In the genomic region with DNA sequence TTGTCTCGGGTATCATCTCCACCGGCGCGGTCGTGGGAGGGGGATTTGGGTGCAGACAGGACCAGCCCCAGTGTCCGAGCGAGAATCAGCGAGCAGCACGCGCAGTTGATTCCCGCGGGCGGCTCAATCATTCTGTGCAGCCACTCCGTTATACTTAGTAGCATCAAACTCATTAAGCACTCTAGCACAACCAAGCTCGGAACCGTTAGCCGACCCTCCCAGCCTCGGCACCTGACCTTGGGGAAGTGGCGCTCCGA, we compare ENCODE assay signal across 1 cellular context.
TF ChIP-seq lines count a peak whose summit lies in the region.

No MANE protein-coding gene starts in this region.

TF ChIP-seq in K562, 482 proteins besides CTCF, POLR2A, EP300 and RAD21 (continues in another document):
- TF ChIP-seq MIER1 (IDR thresholded peaks at IDR 0.05; ENCODE audit: low read depth) (no peak), ZNF583 (CRISPR knock-in tag; IDR thresholded peaks at IDR 0.05) (no peak), ZNF586 (CRISPR knock-in tag; conservative IDR thresholded peaks at IDR 0.05) (no peak), SFPQ (IDR thresholded peaks at IDR 0.05; ENCODE audit: low read depth, low read length) (no peak), SMARCC2 (IDR thresholded peaks at IDR 0.05; ENCODE audit: low read depth) (no peak), CHD4 (IDR thresholded peaks at IDR 0.05; ENCODE audit: insufficient read depth, insufficient replicate concordance, low read depth, low read length, poor library complexity, severe bottlenecking) (no peak), ZNF133 (CRISPR knock-in tag; IDR thresholded peaks at IDR 0.05) (no peak), TCF15 (CRISPR knock-in tag; IDR thresholded peaks at IDR 0.05) (no peak), XRCC4 (IDR thresholded peaks at IDR 0.05; ENCODE audit: extremely low read depth, insufficient read depth, insufficient read length) (no peak), CXXC5 (CRISPR knock-in tag; IDR thresholded peaks at IDR 0.05) (no peak), ZNF354B (CRISPR knock-in tag; IDR thresholded peaks at IDR 0.05) (no peak), TEAD4 (IDR thresholded peaks at IDR 0.05; ENCODE audit: low read length) (no peak), TEAD4 (CRISPR knock-in tag; IDR thresholded peaks at IDR 0.05; ENCODE audit: borderline replicate concordance) (no peak), NBN (IDR thresholded peaks at IDR 0.05; ENCODE audit: low read depth) (no peak), ZNF311 (CRISPR knock-in tag; IDR thresholded peaks at IDR 0.05) (no peak), ZNF146 (CRISPR knock-in tag; IDR thresholded peaks at IDR 0.05; ENCODE audit: unreplicated experiment) (peak; percentile 17), ZNF561 (CRISPR knock-in tag; conservative IDR thresholded peaks at IDR 0.05) (no peak), ZNF277 (CRISPR knock-in tag; IDR thresholded peaks at IDR 0.05; ENCODE audit: borderline replicate concordance) (no peak), TCF7 (IDR thresholded peaks at IDR 0.05; ENCODE audit: borderline replicate concordance) (peak; percentile 24; the same call in 1 of the 2 replicates), BHLHE40 (IDR thresholded peaks at IDR 0.05; ENCODE audit: low read length) (no peak), ARID2 (IDR thresholded peaks at IDR 0.05) (no peak), ZNF184 (CRISPR knock-in tag; IDR thresholded peaks at IDR 0.05) (no peak), TAF7 (tag; IDR thresholded peaks at IDR 0.05) (0 out of 2 replicates have a peak, but pooled peaks have one; percentile 21), NFIC (IDR thresholded peaks at IDR 0.05) (no peak), CBX5 (IDR thresholded peaks at IDR 0.05; ENCODE audit: borderline replicate concordance, low read depth) (no peak), CEBPG (CRISPR knock-in tag; IDR thresholded peaks at IDR 0.05) (no peak), CEBPG (tag; conservative IDR thresholded peaks at IDR 0.05 in 1 of 2, IDR thresholded peaks at IDR 0.05 in 1 of 2) (no peak), SPI1 (IDR thresholded peaks at IDR 0.05; ENCODE audit: borderline replicate concordance, low read depth, low read length) (no peak), HCFC1 (IDR thresholded peaks at IDR 0.05; ENCODE audit: low read depth, low read length) (no peak), ARID4B (CRISPR knock-in tag; IDR thresholded peaks at IDR 0.05) (0 out of 2 replicates have a peak, but pooled peaks have one; percentile 32), ZNF263 (CRISPR knock-in tag; IDR thresholded peaks at IDR 0.05; ENCODE audit: borderline replicate concordance) (no peak), WHSC1 (IDR thresholded peaks at IDR 0.05; ENCODE audit: low read length) (no peak), TARDBP (IDR thresholded peaks at IDR 0.05) (no peak)
- TF ChIP-seq, protein P1, sequence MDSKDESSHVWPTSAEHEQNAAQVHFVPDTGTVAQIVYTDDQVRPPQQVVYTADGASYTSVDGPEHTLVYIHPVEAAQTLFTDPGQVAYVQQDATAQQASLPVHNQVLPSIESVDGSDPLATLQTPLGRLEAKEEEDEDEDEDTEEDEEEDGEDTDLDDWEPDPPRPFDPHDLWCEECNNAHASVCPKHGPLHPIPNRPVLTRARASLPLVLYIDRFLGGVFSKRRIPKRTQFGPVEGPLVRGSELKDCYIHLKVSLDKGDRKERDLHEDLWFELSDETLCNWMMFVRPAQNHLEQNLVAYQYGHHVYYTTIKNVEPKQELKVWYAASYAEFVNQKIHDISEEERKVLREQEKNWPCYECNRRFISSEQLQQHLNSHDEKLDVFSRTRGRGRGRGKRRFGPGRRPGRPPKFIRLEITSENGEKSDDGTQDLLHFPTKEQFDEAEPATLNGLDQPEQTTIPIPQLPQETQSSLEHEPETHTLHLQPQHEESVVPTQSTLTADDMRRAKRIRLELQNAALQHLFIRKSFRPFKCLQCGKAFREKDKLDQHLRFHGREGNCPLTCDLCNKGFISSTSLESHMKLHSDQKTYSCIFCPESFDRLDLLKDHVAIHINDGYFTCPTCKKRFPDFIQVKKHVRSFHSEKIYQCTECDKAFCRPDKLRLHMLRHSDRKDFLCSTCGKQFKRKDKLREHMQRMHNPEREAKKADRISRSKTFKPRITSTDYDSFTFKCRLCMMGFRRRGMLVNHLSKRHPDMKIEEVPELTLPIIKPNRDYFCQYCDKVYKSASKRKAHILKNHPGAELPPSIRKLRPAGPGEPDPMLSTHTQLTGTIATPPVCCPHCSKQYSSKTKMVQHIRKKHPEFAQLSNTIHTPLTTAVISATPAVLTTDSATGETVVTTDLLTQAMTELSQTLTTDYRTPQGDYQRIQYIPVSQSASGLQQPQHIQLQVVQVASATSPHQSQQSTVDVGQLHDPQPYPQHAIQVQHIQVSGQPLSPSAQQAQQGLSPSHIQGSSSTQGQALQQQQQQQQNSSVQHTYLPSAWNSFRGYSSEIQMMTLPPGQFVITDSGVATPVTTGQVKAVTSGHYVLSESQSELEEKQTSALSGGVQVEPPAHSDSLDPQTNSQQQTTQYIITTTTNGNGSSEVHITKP (IDR thresholded peaks at IDR 0.05; ENCODE audit: partially characterized antibody), result peak; percentile 52
- TF ChIP-seq, protein P2, sequence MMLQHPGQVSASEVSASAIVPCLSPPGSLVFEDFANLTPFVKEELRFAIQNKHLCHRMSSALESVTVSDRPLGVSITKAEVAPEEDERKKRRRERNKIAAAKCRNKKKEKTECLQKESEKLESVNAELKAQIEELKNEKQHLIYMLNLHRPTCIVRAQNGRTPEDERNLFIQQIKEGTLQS (IDR thresholded peaks at IDR 0.05), result no peak
- TF ChIP-seq, protein P2 (CRISPR knock-in tag; conservative IDR thresholded peaks at IDR 0.05), result peak; percentile 67
- TF ChIP-seq, protein P3, sequence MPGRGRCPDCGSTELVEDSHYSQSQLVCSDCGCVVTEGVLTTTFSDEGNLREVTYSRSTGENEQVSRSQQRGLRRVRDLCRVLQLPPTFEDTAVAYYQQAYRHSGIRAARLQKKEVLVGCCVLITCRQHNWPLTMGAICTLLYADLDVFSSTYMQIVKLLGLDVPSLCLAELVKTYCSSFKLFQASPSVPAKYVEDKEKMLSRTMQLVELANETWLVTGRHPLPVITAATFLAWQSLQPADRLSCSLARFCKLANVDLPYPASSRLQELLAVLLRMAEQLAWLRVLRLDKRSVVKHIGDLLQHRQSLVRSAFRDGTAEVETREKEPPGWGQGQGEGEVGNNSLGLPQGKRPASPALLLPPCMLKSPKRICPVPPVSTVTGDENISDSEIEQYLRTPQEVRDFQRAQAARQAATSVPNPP (IDR thresholded peaks at IDR 0.05; ENCODE audit: borderline replicate concordance, insufficient read depth, insufficient read length), result no peak
- TF ChIP-seq, protein P4, sequence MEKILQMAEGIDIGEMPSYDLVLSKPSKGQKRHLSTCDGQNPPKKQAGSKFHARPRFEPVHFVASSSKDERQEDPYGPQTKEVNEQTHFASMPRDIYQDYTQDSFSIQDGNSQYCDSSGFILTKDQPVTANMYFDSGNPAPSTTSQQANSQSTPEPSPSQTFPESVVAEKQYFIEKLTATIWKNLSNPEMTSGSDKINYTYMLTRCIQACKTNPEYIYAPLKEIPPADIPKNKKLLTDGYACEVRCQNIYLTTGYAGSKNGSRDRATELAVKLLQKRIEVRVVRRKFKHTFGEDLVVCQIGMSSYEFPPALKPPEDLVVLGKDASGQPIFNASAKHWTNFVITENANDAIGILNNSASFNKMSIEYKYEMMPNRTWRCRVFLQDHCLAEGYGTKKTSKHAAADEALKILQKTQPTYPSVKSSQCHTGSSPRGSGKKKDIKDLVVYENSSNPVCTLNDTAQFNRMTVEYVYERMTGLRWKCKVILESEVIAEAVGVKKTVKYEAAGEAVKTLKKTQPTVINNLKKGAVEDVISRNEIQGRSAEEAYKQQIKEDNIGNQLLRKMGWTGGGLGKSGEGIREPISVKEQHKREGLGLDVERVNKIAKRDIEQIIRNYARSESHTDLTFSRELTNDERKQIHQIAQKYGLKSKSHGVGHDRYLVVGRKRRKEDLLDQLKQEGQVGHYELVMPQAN (IDR thresholded peaks at IDR 0.05; ENCODE audit: borderline replicate concordance), result peak; percentile 64; the same call in 1 of the 2 replicates
